Comparison of ENCODE assay signal across 8 cellular contexts in the genomic region with DNA sequence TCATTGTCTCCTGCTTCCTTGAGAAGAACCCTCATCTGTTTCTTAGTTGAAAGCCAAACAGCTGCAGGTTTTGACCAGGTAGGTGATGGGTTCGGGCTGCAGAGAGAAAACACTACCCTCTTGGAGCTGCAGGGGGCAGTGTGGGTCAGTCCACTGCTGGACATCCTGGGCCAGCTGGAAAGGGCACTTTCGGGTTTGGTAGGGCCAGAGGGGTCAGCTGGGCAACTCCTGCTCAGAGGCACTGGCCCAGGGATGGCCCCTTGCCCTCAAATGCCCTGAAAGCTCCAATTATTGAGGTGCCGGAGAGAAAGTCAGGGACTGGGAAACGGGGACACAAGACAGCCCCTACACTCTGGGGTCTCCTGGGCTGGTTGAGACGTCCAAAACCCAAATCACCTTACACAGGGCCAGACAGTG.
DNase-seq lines count a peak whose midpoint lies in the region; ATAC-seq, FAIRE-seq and TF ChIP-seq lines count a peak whose summit lies in the region.

No MANE protein-coding gene starts in this region.

- CTCF ChIA-PET in WTC11 (lab: Charles Lee): interaction anchor here (0.8 to 6.3 kb wide), 22 partner anchors 8 to 181 kb away, joined by 3 to 125 read pairs (median 6); partner anchors contain the start of gene PTPRE

- TF ChIP-seq CTCF in WTC11 (IDR thresholded peaks at IDR 0.05): peak; percentile 73
- peak; percentile 90 for TF ChIP-seq CTCF in cardiac fibroblast (IDR thresholded peaks at IDR 0.05; ENCODE audit: low read depth, low read length)

- H3K4me1 Mint-ChIP-seq in WTC11: peaks cover 15% of the 10 kb centered on the region

- no peaks in the 10 kb centered on the region for H3K36me3 Mint-ChIP-seq in WTC11

- no peak overlapping the region for H3K4me3 Mint-ChIP-seq in WTC11

- H3K27ac Mint-ChIP-seq in WTC11: no peak overlapping the region

- POLR2A ChIA-PET in WTC11 (lab: Charles Lee): interaction anchor here (1.1 to 1.2 kb wide), 2 partner anchors 12 to 34 kb away, joined by 3 to 7 read pairs; no protein-coding TSS in a partner anchor

- H3K9me3 Mint-ChIP-seq in WTC11: no peaks in the 10 kb centered on the region

- H3K4me3 ChIP-seq in cardiac fibroblast (replicated peaks in 1 of 2; ENCODE audit: low read depth in 2 of 2, low read length in 2 of 2): no peak overlapping the region

- peak; percentile 77 for FAIRE-seq in GM18507 (lab: Jason Lieb, UNC)

- peak; percentile 51 for DNase-seq in GM18507 (ENCODE audit: extremely low spot score, insufficient read length, low read depth)
- DNase-seq in WTC11 (ENCODE audit: low spot score): peak; percentile 82
- peak; percentile 36 for DNase-seq in cardiac fibroblast (ENCODE audit: low read depth in 2 of 2)
- peak; percentile 42 to 59 for DNase-seq in lung microvascular endothelial cell (ENCODE audit: low read depth in 2 of 2)
- DNase-seq in stimulated activated naive CD4-positive, alpha-beta T cell treated with Interleukin-2 at 50 U/mL for 16 hours (lab: John Stamatoyannopoulos, UW): peak; percentile 38
- DNase-seq in cerebellar cortex (ENCODE audit: low spot score): no peak

- ATAC-seq in HG03432 (IDR thresholded peaks at IDR 0.05; ENCODE audit: unreplicated experiment) (peak; percentile 81), WTC11 (peak; percentile 94), HG02610 (IDR thresholded peaks at IDR 0.05; ENCODE audit: unreplicated experiment) (no peak)

- no peaks in the 10 kb centered on the region for H3K27me3 Mint-ChIP-seq in WTC11 (ENCODE audit: low read depth)

TF ChIP-seq in WTC11, 78 proteins besides CTCF, POLR2A, EP300 and RAD21:
- no peak for TF ChIP-seq HMGA2 (CRISPR knock-in tag; IDR thresholded peaks at IDR 0.05)
- TF ChIP-seq ZNF138 (CRISPR knock-in tag; conservative IDR thresholded peaks at IDR 0.05): 0 out of 2 replicates have a peak, but pooled peaks have one; percentile 42
